9 cellular contexts compared by ENCODE assay signal in genomic region chr12:12890492-12890814, GRCh38. TPM values are rescaled to one million over a fixed set of nuclear protein-coding genes. Genes with fewer than 3 reads are reported as not detected.
DNase-seq lines count a peak whose midpoint lies in the region; ATAC-seq and TF ChIP-seq lines count a peak whose summit lies in the region.
"Had no signal": no experiment of that assay in that cellular context is flagged by ENCODE, and none has a peak within 500 bp of the region (broad histone marks: within the 10 kb centered on the region; RNA-seq: fewer than 3 reads in every experiment).

No MANE protein-coding gene starts in this region.

- TF ChIP-seq EP300 in transverse colon (IDR thresholded peaks at IDR 0.05; ENCODE audit: low read depth) = no peak

- H3K4me1 ChIP-seq in body of pancreas (peaks cover 23% of the 10 kb centered on the region), transverse colon (peaks cover 0 to 22% (median 15%) of the 10 kb centered on the region in 4 donors)

- H3K4me3 ChIP-seq in body of pancreas = no peak overlapping the region
- H3K4me3 ChIP-seq in transverse colon = peak overlapping the region in 3 of 4 donors; percentile 35 to 54 (median 41)

- WGBS in body of pancreas, 2 donors = 9 to 12% methylated on average over 9 to 12 of the region's 12 CpGs
- 23% methylated on average over 12 of the region's 12 CpGs; no CpG with 5 or more reads in 1 of the 2 donors for WGBS in transverse colon (ENCODE audit: low coverage in 1 of 2), 2 donors

- no peaks in the 10 kb centered on the region for H3K27me3 ChIP-seq in body of pancreas
- H3K27me3 ChIP-seq in transverse colon = peaks cover 3% of the 10 kb centered on the region

- peak overlapping the region; percentile 70 to 91 (median 84) for H3K27ac ChIP-seq in body of pancreas
- peak overlapping the region; percentile 82 to 89 (median 86) for H3K27ac ChIP-seq in transverse colon

- no peak for TF ChIP-seq POLR2A in body of pancreas (IDR thresholded peaks at IDR 0.05)
- TF ChIP-seq POLR2A in transverse colon (IDR thresholded peaks at IDR 0.05) = no peak

- intact Hi-C loops in body of pancreas (cut with DNase I) (no loop called here), transverse colon (cut with DNase I; ENCODE audit: low total_unique reads) (no loop called here)

- no peak for ATAC-seq in activated T-cell treated with anti-CD3 and anti-CD28 coated beads, Interleukin-2, amount 50 U/mL, for 4 hours
- ATAC-seq in body of pancreas = peak; percentile 58
- ATAC-seq in left lobe of liver = peak; percentile 44
- no peak for ATAC-seq in GM21825 (IDR thresholded peaks at IDR 0.05; ENCODE audit: unreplicated experiment)

- H3K9me3 Mint-ChIP-seq in activated T-cell treated with anti-CD3 and anti-CD28 coated beads, Interleukin-2, amount 50 U/mL, for 4 hours = no peaks in the 10 kb centered on the region
- H3K9me3 Mint-ChIP-seq: dendritic cell treated with granulocyte-macrophage colony-stimulating factor and Interleukin-4, amounts not matched to agents 40 ng/mL and 50 ng/mL, for 4 days had no signal

- H3K36me3 ChIP-seq in body of pancreas (replicated peaks in 1 of 2; ENCODE audit: insufficient read depth in 1 of 2, low read depth in 2 of 2) (no peaks in the 10 kb centered on the region), transverse colon (no peaks in the 10 kb centered on the region)

- TF ChIP-seq CTCF in body of pancreas (IDR thresholded peaks at IDR 0.05) (peak in 3 of 7 experiments; percentile 1 to 17 (median 13)), transverse colon (IDR thresholded peaks at IDR 0.05) (no peak)

- no peaks in the 10 kb centered on the region for H3K9me3 ChIP-seq in body of pancreas
- H3K9me3 ChIP-seq in transverse colon = no peaks in the 10 kb centered on the region

- H3K27me3 Mint-ChIP-seq in activated T-cell treated with anti-CD3 and anti-CD28 coated beads, Interleukin-2, amount 50 U/mL, for 4 hours (ENCODE audit: low read depth) = peaks cover 42% of the 10 kb centered on the region

- H3K36me3 Mint-ChIP-seq in activated T-cell treated with anti-CD3 and anti-CD28 coated beads, Interleukin-2, amount 50 U/mL, for 4 hours (ENCODE audit: insufficient read depth) = no peaks in the 10 kb centered on the region

- H3K4me3 Mint-ChIP-seq in activated T-cell treated with anti-CD3 and anti-CD28 coated beads, Interleukin-2, amount 50 U/mL, for 4 hours = peak overlapping the region; percentile 74

- H3K4me1 Mint-ChIP-seq in activated T-cell treated with anti-CD3 and anti-CD28 coated beads, Interleukin-2, amount 50 U/mL, for 4 hours (ENCODE audit: low read depth) = peaks cover 7% of the 10 kb centered on the region

- DNase-seq in activated T-cell treated with anti-CD3 and anti-CD28 coated beads, Interleukin-2, amount 50 U/mL, for 4 hours = no peak
- DNase-seq in activated T-cell treated with anti-CD3 and anti-CD28 coated beads, Interleukin-2, amount 50 U/mL, for 48 hours = no peak
- peak; percentile 55 to 67 (median 58) for DNase-seq in body of pancreas
- no peak for DNase-seq in left lobe of liver (ENCODE audit: low spot score)
- no peak for DNase-seq in transverse colon
- no peak for DNase-seq in germinal center (ENCODE audit: low spot score)
- DNase-seq in GM19238 (ENCODE audit: insufficient read length, low spot score) = no peak

- in situ Hi-C loops in transverse colon (cut with MboI; ENCODE audit: low pct_ligation_motif_present in 1 of 4, low pct_unique_long_range_greater_than_20kb in 1 of 4, low sequenced_read_pairs in 3 of 4) = no loop called here

RNA-seq across cellular contexts. Expression of gene GPRC5A, which starts 0.9 kb away (rescaled TPM):
- under 1 TPM; 0.30 to 0.86 (median 0.50) TPM for total RNA-seq in activated T-cell treated with anti-CD3 and anti-CD28 coated beads, Interleukin-2, amount 50 U/mL, for 4 hours
- total RNA-seq in body of pancreas (1 to 10 TPM; 1.6 to 6.5 TPM), left lobe of liver (0.73 TPM), transverse colon (100 to 1,000 TPM in 3 of 4 donors, 1 to 10 TPM in 1; 7.0 to 166 (median 116) TPM)

Comparison
In these comparisons a context has a peak if more than half of its experiments do, and no peak if none do; other contexts are left out.
1. ATAC-seq: peak in body of pancreas (single experiment) and left lobe of liver (single experiment); none in activated T-cell treated with anti-CD3 and anti-CD28 coated beads, Interleukin-2, amount 50 U/mL, for 4 hours (0 of 2) and GM21825 (single experiment).
2. DNase-seq: peak in body of pancreas (4 of 4); none in activated T-cell treated with anti-CD3 and anti-CD28 coated beads, Interleukin-2, amount 50 U/mL, for 4 hours (single experiment), activated T-cell treated with anti-CD3 and anti-CD28 coated beads, Interleukin-2, amount 50 U/mL, for 48 hours (0 of 2), left lobe of liver (single experiment), transverse colon (single experiment), germinal center (single experiment) and GM19238 (single experiment).
3. H3K4me3 ChIP-seq: peak in transverse colon (3 of 4); none in body of pancreas (0 of 2).